ENCODE assay signal across 1 cellular context in the genomic region with DNA sequence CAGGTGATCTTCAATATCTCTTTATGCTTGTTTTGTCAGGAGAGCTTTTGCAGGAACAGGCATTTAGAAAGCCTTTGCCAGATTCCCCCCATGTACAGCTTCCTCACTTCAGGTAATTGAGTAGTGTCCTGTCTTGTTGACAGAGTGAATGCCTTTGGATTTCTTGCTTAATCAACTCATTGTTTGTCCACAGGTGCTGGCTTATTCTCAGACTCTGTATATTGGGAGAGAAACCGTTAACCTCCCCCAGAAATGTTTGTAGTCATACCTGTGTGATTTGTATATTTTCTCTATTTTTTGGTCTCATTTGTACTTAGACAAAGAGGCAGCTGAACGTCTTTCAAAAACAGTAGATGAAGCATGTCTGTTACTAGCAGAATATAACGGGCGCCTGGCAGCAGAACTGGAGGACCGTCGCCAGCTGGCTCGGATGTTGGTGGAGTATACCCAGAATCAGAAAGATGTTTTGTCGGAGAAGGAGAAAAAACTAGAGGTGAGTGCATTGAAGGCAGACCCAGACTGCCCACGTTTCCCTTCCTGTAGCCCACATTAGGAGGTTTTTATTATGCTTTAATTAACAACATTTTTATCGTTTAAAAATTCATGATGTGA.
A peak's percentile ranks its signal among the peaks of the same experiment; 100 is the strongest.
TF ChIP-seq lines count a peak whose summit lies in the region.

No MANE protein-coding gene starts in this region.

TF ChIP-seq in HepG2, 621 proteins besides CTCF, POLR2A, EP300 and RAD21:
- TF ChIP-seq SOX13 (IDR thresholded peaks at IDR 0.05) (no peak), SOX13 (CRISPR knock-in tag; conservative IDR thresholded peaks at IDR 0.05 in 1 of 2, IDR thresholded peaks at IDR 0.05 in 1 of 2) (peak in 1 of 2 experiments; percentile 62; a peak in 1 of 4 replicates), FOXA1 (IDR thresholded peaks at IDR 0.05) (no peak), FOXA1 (CRISPR knock-in tag; IDR thresholded peaks at IDR 0.05) (peak; percentile 76), SOX6 (IDR thresholded peaks at IDR 0.05) (no peak), SOX6 (CRISPR knock-in tag; IDR thresholded peaks at IDR 0.05) (0 out of 2 replicates have a peak, but pooled peaks have one; percentile 20), FOXP1 (IDR thresholded peaks at IDR 0.05) (no peak), FOXP1 (CRISPR knock-in tag; IDR thresholded peaks at IDR 0.05) (0 out of 2 replicates have a peak, but pooled peaks have one; percentile 35), SOX5 (CRISPR knock-in tag; IDR thresholded peaks at IDR 0.05; ENCODE audit: borderline replicate concordance) (peak; percentile 18; the same call in 1 of the 2 replicates), PHF5A (CRISPR knock-in tag; IDR thresholded peaks at IDR 0.05; ENCODE audit: low read depth, unreplicated experiment) (no peak), CEBPG (CRISPR knock-in tag; IDR thresholded peaks at IDR 0.05) (peak; percentile 65), NFKBIZ (CRISPR knock-in tag; IDR thresholded peaks at IDR 0.05) (no peak), MAF1 (CRISPR knock-in tag; IDR thresholded peaks at IDR 0.05; ENCODE audit: borderline replicate concordance) (no peak), FOXA3 (CRISPR knock-in tag; IDR thresholded peaks at IDR 0.05) (peak; percentile 65), ZNF331 (CRISPR knock-in tag; IDR thresholded peaks at IDR 0.05) (0 out of 2 replicates have a peak, but pooled peaks have one; percentile 19), ZEB1 (IDR thresholded peaks at IDR 0.05; ENCODE audit: insufficient replicate concordance, low read depth) (peak; percentile 39), ZNF75D (CRISPR knock-in tag; IDR thresholded peaks at IDR 0.05; ENCODE audit: borderline replicate concordance) (no peak)
- TF ChIP-seq, protein P1, sequence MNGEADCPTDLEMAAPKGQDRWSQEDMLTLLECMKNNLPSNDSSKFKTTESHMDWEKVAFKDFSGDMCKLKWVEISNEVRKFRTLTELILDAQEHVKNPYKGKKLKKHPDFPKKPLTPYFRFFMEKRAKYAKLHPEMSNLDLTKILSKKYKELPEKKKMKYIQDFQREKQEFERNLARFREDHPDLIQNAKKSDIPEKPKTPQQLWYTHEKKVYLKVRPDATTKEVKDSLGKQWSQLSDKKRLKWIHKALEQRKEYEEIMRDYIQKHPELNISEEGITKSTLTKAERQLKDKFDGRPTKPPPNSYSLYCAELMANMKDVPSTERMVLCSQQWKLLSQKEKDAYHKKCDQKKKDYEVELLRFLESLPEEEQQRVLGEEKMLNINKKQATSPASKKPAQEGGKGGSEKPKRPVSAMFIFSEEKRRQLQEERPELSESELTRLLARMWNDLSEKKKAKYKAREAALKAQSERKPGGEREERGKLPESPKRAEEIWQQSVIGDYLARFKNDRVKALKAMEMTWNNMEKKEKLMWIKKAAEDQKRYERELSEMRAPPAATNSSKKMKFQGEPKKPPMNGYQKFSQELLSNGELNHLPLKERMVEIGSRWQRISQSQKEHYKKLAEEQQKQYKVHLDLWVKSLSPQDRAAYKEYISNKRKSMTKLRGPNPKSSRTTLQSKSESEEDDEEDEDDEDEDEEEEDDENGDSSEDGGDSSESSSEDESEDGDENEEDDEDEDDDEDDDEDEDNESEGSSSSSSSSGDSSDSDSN (CRISPR knock-in tag; IDR thresholded peaks at IDR 0.05): no peak
TF ChIP-seq in HepG2: peak in this region for 9.
